Comparison of ENCODE assay signal across 19 cellular contexts in the genomic region with DNA sequence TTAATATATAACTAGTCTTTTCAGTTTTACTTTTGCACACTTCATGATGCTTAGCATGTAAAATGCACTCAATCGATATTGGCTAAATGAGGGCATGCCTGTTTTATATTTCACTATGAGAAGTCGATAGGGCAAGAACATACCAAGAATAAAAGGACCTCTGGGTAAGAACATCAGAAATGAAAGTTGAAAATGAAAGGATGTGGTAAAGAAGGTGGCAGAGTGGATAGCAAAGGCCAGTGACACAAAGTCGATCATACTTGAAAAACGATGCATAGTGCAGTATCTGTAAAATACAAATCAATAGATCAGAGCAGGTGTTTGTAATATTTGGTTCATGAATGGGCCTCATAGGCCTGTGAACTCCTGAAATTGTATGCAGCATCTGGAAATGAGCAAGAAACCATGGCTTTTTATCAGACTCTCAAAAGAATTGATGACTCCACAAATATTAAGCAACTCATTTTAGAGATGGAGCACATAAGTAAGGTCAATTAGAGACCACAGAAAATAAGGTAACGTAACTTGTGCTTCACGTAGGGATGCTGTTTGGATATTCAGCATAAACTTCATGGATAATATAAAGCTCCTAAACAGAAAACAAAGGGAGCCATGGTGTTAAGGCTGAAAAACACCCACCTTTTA.
"Had no signal": no experiment of that assay in that cellular context is flagged by ENCODE, and none has a peak within 500 bp of the region (broad histone marks: within the 10 kb centered on the region; RNA-seq: fewer than 3 reads in every experiment).

No MANE protein-coding gene starts in this region.

- H3K9me3 ChIP-seq: MG63 had no signal

- ATAC-seq: Panc1, PC-3 had no signal

- H3K27ac ChIP-seq: RWPE1 had no signal

- H3K27me3 ChIP-seq: MG63 had no signal

- DNase-seq: Karpas-422, KG1, MG63, NCI-H1092, NCI-H1105 treated with DMSO at 0.1 percent for 48 hours, NCI-H1417 treated with DMSO at 0.1 percent for 48 hours, NCI-H146, NCI-H1694 treated with DMSO at 0.1 percent for 48 hours, NCI-H1930, NCI-H2081, NCI-H2107, NCI-H2227 treated with DMSO at 0.1 percent for 48 hours, NCI-H524, NCI-H526 treated with DMSO at 0.1 percent for 48 hours, NCI-H748 treated with DMSO at 0.1 percent for 48 hours, PC-3, SHP77 had no signal

- H3K4me3 ChIP-seq: MG63 had no signal

- H3K36me3 ChIP-seq: MG63 had no signal
